Comparison of ENCODE assay signal across 9 cellular contexts in genomic region chr19:19169236-19170052, GRCh38. TPM values are rescaled to one million over a fixed set of nuclear protein-coding genes. Genes with fewer than 3 reads are reported as not detected.
DNase-seq lines count a peak whose midpoint lies in the region; ATAC-seq, FAIRE-seq and TF ChIP-seq lines count a peak whose summit lies in the region.
"Had no signal": no experiment of that assay in that cellular context is flagged by ENCODE, and none has a peak within 500 bp of the region (broad histone marks: within the 10 kb centered on the region; RNA-seq: fewer than 3 reads in every experiment).

No MANE protein-coding gene starts in this region.

- intact Hi-C loops in Caco-2 (cut with micrococcal nuclease; ENCODE audit: unreplicated experiment): loop anchor here (5.0 kb wide), 1 partner anchor 32 kb away; the partner anchor contains the start of gene TMEM161A
- intact Hi-C loops in natural killer cell (cut with micrococcal nuclease): no loop called here

- H3K4me3 Mint-ChIP-seq in Caco-2 (ENCODE audit: unreplicated experiment) (peak overlapping the region; percentile 59), astrocyte (ENCODE audit: unreplicated experiment) (no peak overlapping the region), natural killer cell (peak overlapping the region; percentile 71)

- CTCF ChIA-PET in Caco-2 (lab: Charles Lee): interaction anchor here (0.9 kb wide), 1 partner anchor 174 kb away, joined by 3 read pairs; no protein-coding TSS in a partner anchor

- H3K4me3 ChIP-seq in Caco-2 (ENCODE audit: low read depth, low read length) (peak overlapping the region; percentile 27), astrocyte (ENCODE audit: insufficient read depth, low read depth, low read length) (no peak overlapping the region)

- no peaks in the 10 kb centered on the region; the same call in 1 of the 2 replicates for H3K4me1 ChIP-seq in Caco-2
- peaks cover 7% of the 10 kb centered on the region for H3K4me1 ChIP-seq in astrocyte (ENCODE audit: insufficient read depth, low read length)

- no peak for DNase-seq in Caco-2
- no peak for DNase-seq in astrocyte (ENCODE audit: low read depth)
- DNase-seq in natural killer cell: no peak
- no peak for DNase-seq in NCI-H1092 (lab: John Stamatoyannopoulos, UW)
- DNase-seq in KG1 (lab: John Stamatoyannopoulos, UW): no peak
- DNase-seq in occipital lobe (lab: John Stamatoyannopoulos, UW): no peak
- no peak for DNase-seq in pons (ENCODE audit: low spot score)
- DNase-seq: Kasumi-1 had no signal

- H3K27me3 ChIP-seq in Caco-2 (replicated peaks; ENCODE audit: control insufficient read depth, insufficient read depth, low read length) (no peaks in the 10 kb centered on the region), astrocyte (ENCODE audit: insufficient read depth, low read length) (no peaks in the 10 kb centered on the region)

- H3K4me2 ChIP-seq in astrocyte (ENCODE audit: low read length): peak overlapping the region; percentile 79

- H3K9me3 Mint-ChIP-seq in Caco-2 (ENCODE audit: unreplicated experiment) (no peaks in the 10 kb centered on the region), astrocyte (ENCODE audit: unreplicated experiment) (no peaks in the 10 kb centered on the region), natural killer cell (no peaks in the 10 kb centered on the region)

- FAIRE-seq in astrocyte (lab: Jason Lieb, UNC): no peak

- peak; percentile 4 for ATAC-seq in HG02885 (IDR thresholded peaks at IDR 0.05; ENCODE audit: poor library complexity, unreplicated experiment)
- ATAC-seq in natural killer cell: no peak

- TSS peak; percentile 51 for BruUV-seq in Caco-2 (replicated peaks; lab: Mats Ljungman, UMichigan)

- no peak overlapping the region for H2AFZ ChIP-seq in astrocyte (ENCODE audit: low read depth, low read length)

- H3K36me3 ChIP-seq in Caco-2 (ENCODE audit: control insufficient read depth, insufficient read depth, low read length): no peaks in the 10 kb centered on the region
- no peaks in the 10 kb centered on the region for H3K36me3 ChIP-seq in astrocyte (ENCODE audit: insufficient read depth, low read length)

- TF ChIP-seq CTCF in Caco-2 (IDR thresholded peaks at IDR 0.05; ENCODE audit: insufficient read depth in 1 of 2, low read depth in 1 of 2, low read length in 1 of 2, severe bottlenecking in 1 of 2, unreplicated experiment in 1 of 2) (no peak), astrocyte (IDR thresholded peaks at IDR 0.05; ENCODE audit: insufficient read depth, low read depth, low read length) (no peak), natural killer cell (IDR thresholded peaks at IDR 0.05) (no peak)

- H3K79me2 ChIP-seq in astrocyte (ENCODE audit: insufficient read depth, low read length): no peaks in the 10 kb centered on the region

- H3K36me3 Mint-ChIP-seq in Caco-2 (ENCODE audit: insufficient read depth, unreplicated experiment) (peaks cover 12% of the 10 kb centered on the region), astrocyte (ENCODE audit: low read depth, unreplicated experiment) (no peaks in the 10 kb centered on the region), natural killer cell (no peaks in the 10 kb centered on the region)

- H3K4me1 Mint-ChIP-seq in Caco-2 (ENCODE audit: low read depth, unreplicated experiment) (peaks cover 21% of the 10 kb centered on the region), astrocyte (ENCODE audit: low read depth, unreplicated experiment) (peaks cover 5% of the 10 kb centered on the region), natural killer cell (peaks cover 15 to 16% of the 10 kb centered on the region in 2 donors)

- no peak overlapping the region for H3K9ac ChIP-seq in astrocyte (ENCODE audit: low read length)

- H3K9me3 ChIP-seq in Caco-2 (no peaks in the 10 kb centered on the region), astrocyte (ENCODE audit: insufficient read depth, low read depth, low read length) (no peaks in the 10 kb centered on the region)

- H3K27me3 Mint-ChIP-seq in Caco-2 (ENCODE audit: insufficient read depth, unreplicated experiment) (peaks cover 3% of the 10 kb centered on the region), astrocyte (ENCODE audit: low read depth, unreplicated experiment) (peaks cover 25% of the 10 kb centered on the region), natural killer cell (ENCODE audit: low read depth in 2 of 2) (peaks cover 0 to 4% of the 10 kb centered on the region in 2 donors)

- POLR2A ChIA-PET in Caco-2 (lab: Charles Lee): no interaction called here

- H3K27ac Mint-ChIP-seq in Caco-2 (ENCODE audit: unreplicated experiment) (no peak overlapping the region), astrocyte (ENCODE audit: unreplicated experiment) (no peak overlapping the region), natural killer cell (peak overlapping the region in 1 of 2 donors; percentile 69)

- H4K20me1 ChIP-seq in astrocyte (ENCODE audit: insufficient read depth, low read length): peaks cover 20% of the 10 kb centered on the region

- H3K27ac ChIP-seq in astrocyte (ENCODE audit: low read depth, low read length): no peak overlapping the region

RNA-seq across cellular contexts. Expression of gene MEF2B, which starts 0.6 kb away (rescaled TPM):
- total RNA-seq in Caco-2 (2022): 0.82 and 1.5 TPM in 2 replicates
- 0.58 and 1.7 TPM in 2 replicates for total RNA-seq in astrocyte
- total RNA-seq in natural killer cell: 1 to 10 TPM; 4.7 to 7.0 (median 5.6) TPM
- not detected for total RNA-seq in occipital lobe

RNA-seq across cellular contexts. Expression of gene BORCS8, which starts 22.5 kb away (rescaled TPM):
- total RNA-seq in Caco-2 (2022) (36.2 and 37.7 TPM in 2 replicates), astrocyte (29.5 and 33.5 TPM in 2 replicates), natural killer cell (10 to 100 TPM; 28.2 to 42.4 (median 33.2) TPM), occipital lobe (14.5 TPM)

RNA-seq across cellular contexts. Expression of gene RFXANK, which starts 22.6 kb away (rescaled TPM):
- 59.8 and 73.4 TPM in 2 replicates for total RNA-seq in Caco-2 (2022)
- 91.1 and 92.5 TPM in 2 replicates for total RNA-seq in astrocyte
- total RNA-seq in natural killer cell: 10 to 100 TPM; 50.1 to 67.5 (median 66.0) TPM
- total RNA-seq in occipital lobe: 14.5 TPM

RNA-seq across cellular contexts. Expression of gene TMEM161A, which starts 31.2 kb away (rescaled TPM):
- total RNA-seq in Caco-2 (2022) (36.9 and 38.3 TPM in 2 replicates), astrocyte (27.2 and 33.8 TPM in 2 replicates), natural killer cell (10 to 100 TPM; 13.9 to 16.5 (median 14.2) TPM), occipital lobe (6.2 TPM)

RNA-seq across cellular contexts. Expression of gene NR2C2AP, which starts 33.8 kb away (rescaled TPM):
- total RNA-seq in Caco-2 (2022) (25.2 and 25.7 TPM in 2 replicates), astrocyte (4.3 and 5.1 TPM in 2 replicates), natural killer cell (10 to 100 TPM; 14.7 to 16.7 (median 16.4) TPM), occipital lobe (12.6 TPM)
